Comparison of ENCODE assay signal across 1 cellular context in genomic region chr1:9438431-9439073, GRCh38.
TF ChIP-seq lines count a peak whose summit lies in the region.

No MANE protein-coding gene starts in this region.

TF ChIP-seq in HepG2, 621 proteins besides CTCF, POLR2A, EP300 and RAD21 (continued from another document and continues in another):
- TF ChIP-seq THAP7 (CRISPR knock-in tag; IDR thresholded peaks at IDR 0.05) (peak; percentile 68; the same call in 1 of the 2 replicates), ZBTB4 (CRISPR knock-in tag; IDR thresholded peaks at IDR 0.05; ENCODE audit: borderline replicate concordance) (no peak), RERE (CRISPR knock-in tag; IDR thresholded peaks at IDR 0.05; ENCODE audit: low read depth) (no peak), REXO4 (CRISPR knock-in tag; IDR thresholded peaks at IDR 0.05; ENCODE audit: borderline replicate concordance) (no peak), SCMH1 (CRISPR knock-in tag; IDR thresholded peaks at IDR 0.05; ENCODE audit: borderline replicate concordance) (no peak), SSRP1 (CRISPR knock-in tag; IDR thresholded peaks at IDR 0.05) (no peak), CERS6 (CRISPR knock-in tag; IDR thresholded peaks at IDR 0.05) (no peak), TOPORS (CRISPR knock-in tag; IDR thresholded peaks at IDR 0.05) (0 out of 2 replicates have a peak, but pooled peaks have one; percentile 29), FOXO1 (CRISPR knock-in tag; IDR thresholded peaks at IDR 0.05) (peak; percentile 36; the same call in 1 of the 2 replicates), ZNF451 (CRISPR knock-in tag; IDR thresholded peaks at IDR 0.05) (no peak), GATA4 (IDR thresholded peaks at IDR 0.05; ENCODE audit: borderline replicate concordance, low read depth) (no peak), RFX1 (IDR thresholded peaks at IDR 0.05) (no peak), NFATC3 (CRISPR knock-in tag; IDR thresholded peaks at IDR 0.05) (no peak), ZGPAT (CRISPR knock-in tag; IDR thresholded peaks at IDR 0.05) (peak; percentile 87), ZNF274 (CRISPR knock-in tag; IDR thresholded peaks at IDR 0.05) (no peak), ZNF781 (CRISPR knock-in tag; IDR thresholded peaks at IDR 0.05; ENCODE audit: borderline replicate concordance, not compliant biosample characterization) (no peak), BCLAF1 (IDR thresholded peaks at IDR 0.05) (no peak), CEBPG (CRISPR knock-in tag; IDR thresholded peaks at IDR 0.05) (peak; percentile 94), PHF21A (CRISPR knock-in tag; IDR thresholded peaks at IDR 0.05) (peak; percentile 51; the same call in 1 of the 2 replicates), ZBTB37 (CRISPR knock-in tag; IDR thresholded peaks at IDR 0.05) (no peak), NR1H2 (CRISPR knock-in tag; IDR thresholded peaks at IDR 0.05; ENCODE audit: borderline replicate concordance, low read depth) (no peak), CHCHD3 (CRISPR knock-in tag; IDR thresholded peaks at IDR 0.05) (no peak), FUBP1 (CRISPR knock-in tag; IDR thresholded peaks at IDR 0.05; ENCODE audit: borderline replicate concordance) (peak; percentile 94; the same call in 1 of the 2 replicates), ZKSCAN8 (CRISPR knock-in tag; IDR thresholded peaks at IDR 0.05; ENCODE audit: borderline replicate concordance) (no peak; the same call in 1 of the 2 replicates), ZNF878 (CRISPR knock-in tag; IDR thresholded peaks at IDR 0.05) (peak; percentile 59; the same call in 1 of the 2 replicates), ZBTB1 (CRISPR knock-in tag; IDR thresholded peaks at IDR 0.05; ENCODE audit: borderline replicate concordance) (no peak), ZNF260 (CRISPR knock-in tag; IDR thresholded peaks at IDR 0.05; ENCODE audit: borderline replicate concordance, low read depth) (no peak), POLR2G (IDR thresholded peaks at IDR 0.05; ENCODE audit: low read depth, low read length) (peak; percentile 45; the same call in 1 of the 2 replicates), IKZF5 (CRISPR knock-in tag; IDR thresholded peaks at IDR 0.05) (peak; percentile 79), ZBTB43 (CRISPR knock-in tag; conservative IDR thresholded peaks at IDR 0.05) (no peak), CSRNP1 (CRISPR knock-in tag; IDR thresholded peaks at IDR 0.05) (no peak), HNRNPH1 (optimal IDR thresholded peaks at IDR 0.05; ENCODE audit: low read depth, low read length) (no peak), CREM (IDR thresholded peaks at IDR 0.05) (no peak; the same call in none of the 2 replicates), CREM (CRISPR knock-in tag; IDR thresholded peaks at IDR 0.05) (no peak)
